In genomic region chr11:27362032-27362431, GRCh38 we compare ENCODE assay signal across 11 cellular contexts. TPM values are rescaled to one million over a fixed set of nuclear protein-coding genes. Genes with fewer than 3 reads are reported as not detected.
A peak's percentile ranks its signal among the peaks of the same experiment; 100 is the strongest.
DNase-seq lines count a peak whose midpoint lies in the region; ATAC-seq and TF ChIP-seq lines count a peak whose summit lies in the region.
"Had no signal": no experiment of that assay in that cellular context is flagged by ENCODE, and none has a peak within 500 bp of the region (broad histone marks: within the 10 kb centered on the region; RNA-seq: fewer than 3 reads in every experiment).

No MANE protein-coding gene starts in this region.

- peak overlapping the region; percentile 94; the same call in 1 of the 2 replicates for H2AFZ ChIP-seq in GM23338
- H2AFZ ChIP-seq in OCI-LY3 (ENCODE audit: low read depth, low read length) = peak overlapping the region; percentile 83; the same call in 1 of the 2 replicates

- no peaks in the 10 kb centered on the region for H4K20me1 ChIP-seq in GM23338 (replicated peaks; ENCODE audit: insufficient read depth)
- H4K20me1 ChIP-seq in OCI-LY3 (ENCODE audit: insufficient read depth, low read length) = no peaks in the 10 kb centered on the region

- H3K27ac ChIP-seq in GM23338 (ENCODE audit: low read depth) = peak overlapping the region; percentile 65; the same call in 1 of the 2 replicates
- H3K27ac ChIP-seq in OCI-LY3 (ENCODE audit: low read length) = no peak overlapping the region
- H3K27ac ChIP-seq in duodenal mucosa (ENCODE audit: low read depth, low read length) = no peak overlapping the region

- H3K79me2 ChIP-seq in GM23338 (replicated peaks; ENCODE audit: insufficient read depth) = peaks cover 18% of the 10 kb centered on the region; the same call in 1 of the 2 replicates
- H3K79me2 ChIP-seq in OCI-LY3 (ENCODE audit: low read length) = no peaks in the 10 kb centered on the region

- H3K9ac ChIP-seq in OCI-LY3 (ENCODE audit: low read length) (peak overlapping the region; percentile 69; the same call in 1 of the 2 replicates), duodenal mucosa (ENCODE audit: low read depth in 1 of 2, low read length in 2 of 2) (peak overlapping the region; percentile 55 to 77)

- H3K9me3 Mint-ChIP-seq in GM23338 = no peaks in the 10 kb centered on the region; the same call in 2 of the 3 replicates
- no peaks in the 10 kb centered on the region for H3K9me3 Mint-ChIP-seq in osteocyte (ENCODE audit: unreplicated experiment)

- 0 out of 2 replicates have a peak, but pooled peaks cover 3% of the 10 kb centered on the region for H3K36me3 ChIP-seq in GM23338 (ENCODE audit: insufficient read depth)
- H3K36me3 ChIP-seq in OCI-LY3 (replicated peaks; ENCODE audit: low read depth, low read length) = no peaks in the 10 kb centered on the region
- H3K36me3 ChIP-seq in duodenal mucosa (ENCODE audit: control insufficient read depth in 1 of 2, insufficient read depth in 2 of 2, low read length in 2 of 2) = no peaks in the 10 kb centered on the region

- H3K4me1 ChIP-seq in GM23338 (ENCODE audit: insufficient read depth) (peaks cover 21% of the 10 kb centered on the region), OCI-LY3 (ENCODE audit: low read length) (peaks cover 12% of the 10 kb centered on the region; the same call in 1 of the 2 replicates), duodenal mucosa (ENCODE audit: control insufficient read depth in 1 of 2, insufficient read depth in 2 of 2, low read length in 2 of 2) (peaks cover 17 to 25% of the 10 kb centered on the region in 2 donors)

- H3K9me3 ChIP-seq in OCI-LY3 (ENCODE audit: insufficient read depth, low read length) = no peaks in the 10 kb centered on the region
- no peaks in the 10 kb centered on the region for H3K9me3 ChIP-seq in duodenal mucosa (ENCODE audit: control insufficient read depth in 1 of 2, low read length in 2 of 2)
- H3K9me3 ChIP-seq: heart left ventricle had no signal

- H3K4me3 ChIP-seq in GM23338 (peak overlapping the region; percentile 83), OCI-LY3 (ENCODE audit: low read length) (peak overlapping the region; percentile 90), duodenal mucosa (ENCODE audit: low read depth in 1 of 2, low read length in 2 of 2) (peak overlapping the region; percentile 87 to 88)

- H3K9me2 ChIP-seq in GM23338 (ENCODE audit: insufficient read depth) = no peaks in the 10 kb centered on the region

- H3K4me2 ChIP-seq in GM23338 (peak overlapping the region; percentile 86), OCI-LY3 (ENCODE audit: low read length) (peak overlapping the region; percentile 95)

- H3K36me3 Mint-ChIP-seq in GM23338 (ENCODE audit: low read depth) (no peaks in the 10 kb centered on the region), osteocyte (ENCODE audit: unreplicated experiment) (peaks cover 3% of the 10 kb centered on the region)

- H3K27ac Mint-ChIP-seq in GM23338 = no peak overlapping the region
- no peak overlapping the region for H3K27ac Mint-ChIP-seq in osteocyte (ENCODE audit: unreplicated experiment)

- H3K27me3 ChIP-seq in GM23338 (ENCODE audit: insufficient read depth) (no peaks in the 10 kb centered on the region), OCI-LY3 (ENCODE audit: low read depth, low read length) (no peaks in the 10 kb centered on the region), duodenal mucosa (ENCODE audit: control insufficient read depth in 1 of 2, insufficient read depth in 2 of 2, low read length in 2 of 2) (no peaks in the 10 kb centered on the region)
- H3K27me3 ChIP-seq: heart left ventricle had no signal

- TF ChIP-seq CTCF in GM23338 (conservative IDR thresholded peaks at IDR 0.05; ENCODE audit: low read depth in 2 of 2) = no peak
- no peak for TF ChIP-seq CTCF in OCI-LY3 (IDR thresholded peaks at IDR 0.05; ENCODE audit: low read depth, low read length)
- TF ChIP-seq CTCF in osteocyte (IDR thresholded peaks at IDR 0.05) = no peak

- ATAC-seq in GM23338 (no peak), GM18511 (IDR thresholded peaks at IDR 0.05; ENCODE audit: unreplicated experiment) (no peak), HG03095 (IDR thresholded peaks at IDR 0.05; ENCODE audit: unreplicated experiment) (no peak)

- DNase-seq in GM23338 (ENCODE audit: low spot score) (no peak), osteocyte (ENCODE audit: extremely low spot score, unreplicated experiment) (no peak), DMS79 treated with DMSO at 0.1 percent for 48 hours (lab: John Stamatoyannopoulos, UW) (no peak), NCI-H1436 (lab: John Stamatoyannopoulos, UW) (no peak)
- DNase-seq: heart left ventricle; NCI-H526; stimulated activated CD4-positive, alpha-beta T cell treated with anti-CD3 and anti-CD28 coated beads, Interleukin-2, amount 100 ng/mL, for 48 hours had no signal

- no peaks in the 10 kb centered on the region for H3F3A ChIP-seq in GM23338 (replicated peaks; ENCODE audit: low read depth)

- H3K4me1 Mint-ChIP-seq in GM23338 = peaks cover 25% of the 10 kb centered on the region
- H3K4me1 Mint-ChIP-seq in osteocyte (ENCODE audit: unreplicated experiment) = peaks cover 19% of the 10 kb centered on the region

- peaks cover 3% of the 10 kb centered on the region for H3K27me3 Mint-ChIP-seq in GM23338 (ENCODE audit: insufficient read depth, low read depth, poor library complexity)
- H3K27me3 Mint-ChIP-seq in osteocyte (ENCODE audit: unreplicated experiment) = no peaks in the 10 kb centered on the region

- H3K4me3 Mint-ChIP-seq in GM23338 (peak overlapping the region; percentile 91), osteocyte (ENCODE audit: unreplicated experiment) (peak overlapping the region; percentile 89)

TF ChIP-seq in GM23338, 12 proteins besides CTCF, POLR2A, EP300 and RAD21:
- TF ChIP-seq, protein P1, sequence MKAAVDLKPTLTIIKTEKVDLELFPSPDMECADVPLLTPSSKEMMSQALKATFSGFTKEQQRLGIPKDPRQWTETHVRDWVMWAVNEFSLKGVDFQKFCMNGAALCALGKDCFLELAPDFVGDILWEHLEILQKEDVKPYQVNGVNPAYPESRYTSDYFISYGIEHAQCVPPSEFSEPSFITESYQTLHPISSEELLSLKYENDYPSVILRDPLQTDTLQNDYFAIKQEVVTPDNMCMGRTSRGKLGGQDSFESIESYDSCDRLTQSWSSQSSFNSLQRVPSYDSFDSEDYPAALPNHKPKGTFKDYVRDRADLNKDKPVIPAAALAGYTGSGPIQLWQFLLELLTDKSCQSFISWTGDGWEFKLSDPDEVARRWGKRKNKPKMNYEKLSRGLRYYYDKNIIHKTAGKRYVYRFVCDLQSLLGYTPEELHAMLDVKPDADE (IDR thresholded peaks at IDR 0.05) = no peak
- no peak for TF ChIP-seq STAT1 (IDR thresholded peaks at IDR 0.05; ENCODE audit: unreplicated experiment)
TF ChIP-seq in GM23338: peak in this region for 0.

RNA-seq across cellular contexts. Expression of gene CCDC34, which starts 1.0 kb away (rescaled TPM):
- total RNA-seq in GM23338 (2014; rRNA removed; shearing (Covaris generic)) = 7.4 and 10.1 TPM in 2 replicates
- polyA plus RNA-seq in GM23338 (2016; fragmentation: Nextera tagmentation; extraction: Ambion mirVana) = 47.9 and 56.0 TPM in 2 replicates
- total RNA-seq in osteocyte = 2.8 and 4.8 TPM in 2 replicates
